In genomic region chr9:106752581-106752980, GRCh38 we compare ENCODE assay signal across 14 cellular contexts.
A peak's percentile ranks its signal among the peaks of the same experiment; 100 is the strongest.
DNase-seq lines count a peak whose midpoint lies in the region; ATAC-seq and TF ChIP-seq lines count a peak whose summit lies in the region.
"Had no signal": no experiment of that assay in that cellular context is flagged by ENCODE, and none has a peak within 500 bp of the region (broad histone marks: within the 10 kb centered on the region; RNA-seq: fewer than 3 reads in every experiment).

No MANE protein-coding gene starts in this region.

- peak; percentile 5 for ATAC-seq in HG02588 (IDR thresholded peaks at IDR 0.05; ENCODE audit: unreplicated experiment)

- CTCF ChIA-PET in Caco-2 (lab: Charles Lee): no interaction called here

- no peaks in the 10 kb centered on the region for H3K4me1 ChIP-seq in Caco-2

- no peak overlapping the region for H3K4me3 Mint-ChIP-seq in Caco-2 (ENCODE audit: unreplicated experiment)

- no TSS peak for BruUV-seq in Caco-2 (replicated peaks; lab: Mats Ljungman, UMichigan)

- no peaks in the 10 kb centered on the region for H3K36me3 ChIP-seq in Caco-2 (ENCODE audit: control insufficient read depth, insufficient read depth, low read length)
- H3K36me3 ChIP-seq: thyroid gland, WERI-Rb-1 had no signal

- H3K36me3 Mint-ChIP-seq in Caco-2 (ENCODE audit: insufficient read depth, unreplicated experiment): no peaks in the 10 kb centered on the region

- TF ChIP-seq CTCF in Caco-2 (IDR thresholded peaks at IDR 0.05; ENCODE audit: insufficient read depth in 1 of 2, low read depth in 1 of 2, low read length in 1 of 2, severe bottlenecking in 1 of 2, unreplicated experiment in 1 of 2) (no peak), dorsolateral prefrontal cortex (IDR thresholded peaks at IDR 0.05 in 54 of 56, conservative IDR thresholded peaks at IDR 0.05 in 2 of 56; ENCODE audit: low read depth in 1 of 56, partially characterized antibody in 56 of 56) (no peak)

- POLR2A ChIA-PET in Caco-2 (lab: Charles Lee): no interaction called here

- H3K27ac Mint-ChIP-seq in Caco-2 (ENCODE audit: unreplicated experiment): no peak overlapping the region
- H3K27ac Mint-ChIP-seq: progenitor cell of endocrine pancreas had no signal

- intact Hi-C loops in Caco-2 (cut with micrococcal nuclease; ENCODE audit: unreplicated experiment): no loop called here
- intact Hi-C loops in dorsolateral prefrontal cortex (cut with DNase I): no loop called here

- no peaks in the 10 kb centered on the region for H3K27me3 Mint-ChIP-seq in Caco-2 (ENCODE audit: insufficient read depth, unreplicated experiment)

- no peak overlapping the region for H3K27ac ChIP-seq in dorsolateral prefrontal cortex
- H3K27ac ChIP-seq: thyroid gland, WERI-Rb-1 had no signal

- no peak overlapping the region for H3K4me3 ChIP-seq in Caco-2 (ENCODE audit: low read depth, low read length)
- H3K4me3 ChIP-seq in dorsolateral prefrontal cortex: no peak overlapping the region
- H3K4me3 ChIP-seq: thyroid gland had no signal

- H3K27me3 ChIP-seq in Caco-2 (replicated peaks; ENCODE audit: control insufficient read depth, insufficient read depth, low read length): no peaks in the 10 kb centered on the region
- peaks cover 0 to 4% (median 0%) of the 10 kb centered on the region in 45 donors for H3K27me3 ChIP-seq in dorsolateral prefrontal cortex
- H3K27me3 ChIP-seq: thyroid gland had no signal

- DNase-seq in Daoy (ENCODE audit: low read depth) (peak; percentile 74), M059J (ENCODE audit: low read depth) (peak; percentile 13), kidney tubule cell (ENCODE audit: low spot score) (peak; percentile 59), MV-4-11 (lab: John Stamatoyannopoulos, UW) (no peak), Caco-2 (no peak), dorsolateral prefrontal cortex (no peak)
- DNase-seq in activated CD8-positive, alpha-beta memory T cell treated with anti-CD3 and anti-CD28 coated beads, Interleukin-2, amount 50 U/mL, for 4 hours: no peak
- DNase-seq: activated naive CD4-positive, alpha-beta T cell treated with Interleukin-2 at 50 U/mL for 16 hours; GOT3; NCI-H2171; thyroid gland; WERI-Rb-1 had no signal

- no peaks in the 10 kb centered on the region for H3K9me3 ChIP-seq in Caco-2
- H3K9me3 ChIP-seq: thyroid gland had no signal

- no peaks in the 10 kb centered on the region for H3K9me3 Mint-ChIP-seq in Caco-2 (ENCODE audit: unreplicated experiment)

- no peaks in the 10 kb centered on the region for H3K4me1 Mint-ChIP-seq in Caco-2 (ENCODE audit: low read depth, unreplicated experiment)

Comparison
In these comparisons a context has a peak if more than half of its experiments do, and no peak if none do; other contexts are left out.
1. DNase-seq: peak in Daoy (single experiment), M059J (single experiment) and kidney tubule cell (single experiment); none in MV-4-11 (single experiment), activated CD8-positive, alpha-beta memory T cell treated with anti-CD3 and anti-CD28 coated beads, Interleukin-2, amount 50 U/mL, for 4 hours (single experiment), Caco-2 (0 of 2) and dorsolateral prefrontal cortex (0 of 10).